Comparison of ENCODE assay signal across 8 cellular contexts in genomic region chr14:73237219-73237785, GRCh38.
DNase-seq lines count a peak whose midpoint lies in the region.

Gene PAPLN, plus strand, starts transcription at chr14:73237506. Its CDS starts 2,273 bp downstream, at chr14:73239779.

- peak within 1 kb of the TSS; percentile 25 for H3K4me3 ChIP-seq in effector memory CD4-positive, alpha-beta T cell (ENCODE audit: insufficient read depth, low read depth, low read length, poor library complexity, severe bottlenecking)
- H3K4me3 ChIP-seq in muscle layer of colon (ENCODE audit: low read depth in 1 of 2, low read length in 2 of 2): peak within 1 kb of the TSS; percentile 41 to 57

- H3K9ac ChIP-seq in muscle layer of colon (ENCODE audit: low read length): no peak within 1 kb of the TSS

- H3K9me3 ChIP-seq in effector memory CD4-positive, alpha-beta T cell (ENCODE audit: control insufficient read depth, low read length): no peaks in the 10 kb centered on the region
- H3K9me3 ChIP-seq in muscle layer of colon (ENCODE audit: low read length): no peaks in the 10 kb centered on the region

- H3K27me3 ChIP-seq in effector memory CD4-positive, alpha-beta T cell (replicated peaks; ENCODE audit: control insufficient read depth, insufficient read depth, low read length, poor library complexity, severe bottlenecking): peaks cover 40% of the 10 kb centered on the region
- H3K27me3 ChIP-seq in muscle layer of colon (ENCODE audit: control insufficient read depth in 1 of 2, insufficient read depth in 2 of 2, low read length in 2 of 2): peaks cover 16 to 27% of the 10 kb centered on the region in 2 donors

- H3K4me1 ChIP-seq in effector memory CD4-positive, alpha-beta T cell (ENCODE audit: control insufficient read depth, insufficient read depth, low read length, poor library complexity, severe bottlenecking): peaks cover 14% of the 10 kb centered on the region
- peaks cover 14% of the 10 kb centered on the region for H3K4me1 ChIP-seq in muscle layer of colon (ENCODE audit: insufficient read depth, low read length)

- DNase-seq in DMS53 (lab: John Stamatoyannopoulos, UW) (peak; percentile 59), DMS53 treated with DMSO at 0.1 percent for 48 hours (lab: John Stamatoyannopoulos, UW; ENCODE audit: unreplicated experiment) (no peak), NCI-H69 (lab: John Stamatoyannopoulos, UW) (peak; percentile 73), medulla oblongata (ENCODE audit: extremely low spot score) (no peak), ecto neural progenitor cell (ENCODE audit: low spot score) (no peak), NCI-H1092 (lab: John Stamatoyannopoulos, UW) (no peak)
- DNase-seq in effector memory CD4-positive, alpha-beta T cell: no peak

- H3K27ac ChIP-seq in effector memory CD4-positive, alpha-beta T cell (ENCODE audit: insufficient read depth, low read length, poor library complexity, severe bottlenecking): no peak within 1 kb of the TSS
- no peak within 1 kb of the TSS for H3K27ac ChIP-seq in muscle layer of colon (ENCODE audit: low read depth, low read length)

- H3K36me3 ChIP-seq in effector memory CD4-positive, alpha-beta T cell (ENCODE audit: control insufficient read depth, insufficient read depth, low read length): no peaks in the 10 kb centered on the region
- no peaks in the 10 kb centered on the region for H3K36me3 ChIP-seq in muscle layer of colon (ENCODE audit: insufficient read depth, low read length)

Comparison
In these comparisons a context has a peak if more than half of its experiments do, and no peak if none do; other contexts are left out.
1. DNase-seq: peak in DMS53 (single experiment) and NCI-H69 (single experiment); none in DMS53 treated with DMSO at 0.1 percent for 48 hours (single experiment), effector memory CD4-positive, alpha-beta T cell (0 of 3), medulla oblongata (single experiment), ecto neural progenitor cell (single experiment) and NCI-H1092 (single experiment).